8 cellular contexts compared by ENCODE assay signal in genomic region chr9:136438909-136439549, GRCh38. TPM values are rescaled to one million over a fixed set of nuclear protein-coding genes. Genes with fewer than 3 reads are reported as not detected.
DNase-seq lines count a peak whose midpoint lies in the region; ATAC-seq, FAIRE-seq and TF ChIP-seq lines count a peak whose summit lies in the region.

No MANE protein-coding gene starts in this region.

- intact Hi-C loops in pancreas (cut with DNase I) = no loop called here

- 0% methylated on average over 49 to 66 of the region's 66 CpGs for WGBS in pancreas, 2 donors
- WGBS in urinary bladder = under 1% methylated on average over 66 of the region's 66 CpGs

- H3K27ac Mint-ChIP-seq in activated T-cell treated with anti-CD3 and anti-CD28 coated beads, Interleukin-2, amount 50 U/mL, for 72 hours = no peak overlapping the region

- peak overlapping the region; percentile 79 to 89 for H3K4me3 Mint-ChIP-seq in activated T-cell treated with anti-CD3 and anti-CD28 coated beads, Interleukin-2, amount 50 U/mL, for 72 hours

- H3K4me1 Mint-ChIP-seq in activated T-cell treated with anti-CD3 and anti-CD28 coated beads, Interleukin-2, amount 50 U/mL, for 72 hours (ENCODE audit: low read depth) = peaks cover 21% of the 10 kb centered on the region

- H3K4me3 ChIP-seq in fibroblast of villous mesenchyme (ENCODE audit: low read depth, low read length) (peak overlapping the region; percentile 75), pancreas (peak overlapping the region; percentile 83 to 98 (median 94)), urinary bladder (ENCODE audit: low read depth, low read length) (peak overlapping the region; percentile 85)

- no peak for FAIRE-seq in pancreas (lab: Jason Lieb, UNC)

- peak; percentile 72 to 73 for ATAC-seq in activated T-cell treated with anti-CD3 and anti-CD28 coated beads, Interleukin-2, amount 50 U/mL, for 72 hours (replicated peaks in 1 of 2)
- ATAC-seq in pancreas = peak; percentile 38 to 55 (median 40)

- TF ChIP-seq CTCF in fibroblast of villous mesenchyme (IDR thresholded peaks at IDR 0.05; ENCODE audit: insufficient read depth, low read depth, low read length) = no peak
- no peak for TF ChIP-seq CTCF in pancreas (IDR thresholded peaks at IDR 0.05)

- CTCF ChIA-PET in HEK293T (lab: Yijun Ruan, JAX) = no interaction called here

- H3K27me3 ChIP-seq in pancreas = no peaks in the 10 kb centered on the region

- peaks cover 5 to 13% of the 10 kb centered on the region in 2 donors for H3K36me3 Mint-ChIP-seq in activated T-cell treated with anti-CD3 and anti-CD28 coated beads, Interleukin-2, amount 50 U/mL, for 72 hours (ENCODE audit: insufficient read depth in 2 of 2)

- H3K4me1 ChIP-seq in pancreas (peaks cover 0 to 16% (median 5%) of the 10 kb centered on the region in 3 donors), urinary bladder (ENCODE audit: insufficient read depth) (no peaks in the 10 kb centered on the region)

- no peaks in the 10 kb centered on the region for H3K9me3 Mint-ChIP-seq in activated T-cell treated with anti-CD3 and anti-CD28 coated beads, Interleukin-2, amount 50 U/mL, for 72 hours

- H3K27me3 Mint-ChIP-seq in activated T-cell treated with anti-CD3 and anti-CD28 coated beads, Interleukin-2, amount 50 U/mL, for 72 hours (ENCODE audit: low read depth) = no peaks in the 10 kb centered on the region

- H3K36me3 ChIP-seq in pancreas (peaks cover 1 to 26% (median 10%) of the 10 kb centered on the region in 3 donors), urinary bladder (ENCODE audit: insufficient read depth) (no peaks in the 10 kb centered on the region)

- no peaks in the 10 kb centered on the region for H3K9me3 ChIP-seq in pancreas

- peak; percentile 35 for TF ChIP-seq POLR2A in GM15510 (IDR thresholded peaks at IDR 0.05; ENCODE audit: borderline replicate concordance, extremely low read depth, insufficient read length)

- DNase-seq in HEK293T (ENCODE audit: extremely low spot score) (peak; percentile 46), NCI-H69 (lab: John Stamatoyannopoulos, UW) (peak; percentile 56), fibroblast of villous mesenchyme (ENCODE audit: low read depth) (peak; percentile 19), pancreas (peak; percentile 26 to 85 (median 51)), NCI-H2029 treated with DMSO at 0.1 percent for 48 hours (lab: John Stamatoyannopoulos, UW) (no peak)
- peak; percentile 66 to 68 for DNase-seq in activated T-cell treated with anti-CD3 and anti-CD28 coated beads, Interleukin-2, amount 50 U/mL, for 72 hours

- no peak overlapping the region for H3K27ac ChIP-seq in pancreas
- H3K27ac ChIP-seq in urinary bladder (ENCODE audit: low read depth) = peak overlapping the region; percentile 23

- POLR2A ChIA-PET in HEK293T (lab: Yijun Ruan, JAX) = no interaction called here

TF ChIP-seq in HEK293T, 16 proteins besides CTCF, POLR2A, EP300 and RAD21:
- TF ChIP-seq BHLHE40 (IDR thresholded peaks at IDR 0.05; ENCODE audit: borderline replicate concordance) (no peak), ARNT (IDR thresholded peaks at IDR 0.05) (no peak), ELF4 (IDR thresholded peaks at IDR 0.05) (no peak), L3MBTL2 (conservative IDR thresholded peaks at IDR 0.05) (no peak), SUZ12 (IDR thresholded peaks at IDR 0.05) (no peak), SP1 (IDR thresholded peaks at IDR 0.05) (no peak), FOXM1 (IDR thresholded peaks at IDR 0.05; ENCODE audit: borderline replicate concordance) (no peak), TARDBP (IDR thresholded peaks at IDR 0.05) (no peak), FOXK2 (IDR thresholded peaks at IDR 0.05) (no peak), LEF1 (IDR thresholded peaks at IDR 0.05; ENCODE audit: borderline replicate concordance) (no peak), NFRKB (IDR thresholded peaks at IDR 0.05) (no peak), FOXA1 (IDR thresholded peaks at IDR 0.05) (no peak), ZNF384 (IDR thresholded peaks at IDR 0.05) (no peak), HDGF (IDR thresholded peaks at IDR 0.05; ENCODE audit: borderline replicate concordance) (no peak), CTBP1 (IDR thresholded peaks at IDR 0.05; ENCODE audit: borderline replicate concordance) (no peak)
- TF ChIP-seq, protein P1, sequence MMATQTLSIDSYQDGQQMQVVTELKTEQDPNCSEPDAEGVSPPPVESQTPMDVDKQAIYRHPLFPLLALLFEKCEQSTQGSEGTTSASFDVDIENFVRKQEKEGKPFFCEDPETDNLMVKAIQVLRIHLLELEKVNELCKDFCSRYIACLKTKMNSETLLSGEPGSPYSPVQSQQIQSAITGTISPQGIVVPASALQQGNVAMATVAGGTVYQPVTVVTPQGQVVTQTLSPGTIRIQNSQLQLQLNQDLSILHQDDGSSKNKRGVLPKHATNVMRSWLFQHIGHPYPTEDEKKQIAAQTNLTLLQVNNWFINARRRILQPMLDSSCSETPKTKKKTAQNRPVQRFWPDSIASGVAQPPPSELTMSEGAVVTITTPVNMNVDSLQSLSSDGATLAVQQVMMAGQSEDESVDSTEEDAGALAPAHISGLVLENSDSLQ (IDR thresholded peaks at IDR 0.05) = no peak

RNA-seq across cellular contexts. Expression of gene INPP5E, which starts 0.6 kb away (rescaled TPM):
- total RNA-seq in activated T-cell treated with anti-CD3 and anti-CD28 coated beads, Interleukin-2, amount 50 U/mL, for 72 hours = 10 to 100 TPM; 17.2 to 20.1 TPM
- total RNA-seq in fibroblast of villous mesenchyme (8.2 and 9.3 TPM in 2 replicates), pancreas (1 to 10 TPM; 3.8 to 10.0 (median 5.2) TPM), urinary bladder (5.3 TPM)
- polyA plus RNA-seq in pancreas (10 to 100 TPM; 13.9 to 14.9 TPM), urinary bladder (12.6 TPM)

RNA-seq across cellular contexts. Expression of gene PMPCA, which starts 28.6 kb away (rescaled TPM):
- 10 to 100 TPM; 61.9 to 62.7 TPM for total RNA-seq in activated T-cell treated with anti-CD3 and anti-CD28 coated beads, Interleukin-2, amount 50 U/mL, for 72 hours
- total RNA-seq in fibroblast of villous mesenchyme (45.1 and 48.8 TPM in 2 replicates), pancreas (10 to 100 TPM; 16.3 to 23.7 (median 17.4) TPM), urinary bladder (15.1 TPM)
- polyA plus RNA-seq in pancreas (10 to 100 TPM; 43.0 to 51.4 TPM), urinary bladder (43.7 TPM)

RNA-seq across cellular contexts. Expression of gene ENTR1, which starts 28.6 kb away (rescaled TPM):
- 10 to 100 TPM; 47.2 to 70.6 TPM for total RNA-seq in activated T-cell treated with anti-CD3 and anti-CD28 coated beads, Interleukin-2, amount 50 U/mL, for 72 hours
- total RNA-seq in fibroblast of villous mesenchyme (34.5 and 40.3 TPM in 2 replicates), pancreas (10 to 100 TPM; 13.8 to 29.1 (median 20.4) TPM), urinary bladder (20.4 TPM)
- polyA plus RNA-seq in pancreas (10 to 100 TPM; 34.9 to 36.6 TPM), urinary bladder (37.5 TPM)

RNA-seq across cellular contexts. Expression of gene SNAPC4, which starts 39.1 kb away (rescaled TPM):
- total RNA-seq in activated T-cell treated with anti-CD3 and anti-CD28 coated beads, Interleukin-2, amount 50 U/mL, for 72 hours = 10 to 100 TPM; 10.9 to 14.3 TPM
- total RNA-seq in fibroblast of villous mesenchyme = 9.0 and 11.7 TPM in 2 replicates
- total RNA-seq in pancreas = 1 to 10 TPM; 3.8 to 6.4 (median 4.7) TPM
- polyA plus RNA-seq in pancreas = 10 to 100 TPM; 18.1 to 22.0 TPM
- total RNA-seq in urinary bladder = 4.4 TPM
- 7.3 TPM for polyA plus RNA-seq in urinary bladder

RNA-seq across cellular contexts. Expression of gene SEC16A, which starts 43.8 kb away (rescaled TPM):
- total RNA-seq in activated T-cell treated with anti-CD3 and anti-CD28 coated beads, Interleukin-2, amount 50 U/mL, for 72 hours = 10 to 100 TPM; 69.5 to 74.5 TPM
- total RNA-seq in fibroblast of villous mesenchyme (40.3 and 43.2 TPM in 2 replicates), pancreas (10 to 100 TPM; 32.1 to 46.6 (median 39.5) TPM), urinary bladder (24.3 TPM)
- polyA plus RNA-seq in pancreas (10 to 100 TPM; 49.7 to 66.9 TPM), urinary bladder (36.4 TPM)
